12 cellular contexts compared by ENCODE assay signal in the genomic region with DNA sequence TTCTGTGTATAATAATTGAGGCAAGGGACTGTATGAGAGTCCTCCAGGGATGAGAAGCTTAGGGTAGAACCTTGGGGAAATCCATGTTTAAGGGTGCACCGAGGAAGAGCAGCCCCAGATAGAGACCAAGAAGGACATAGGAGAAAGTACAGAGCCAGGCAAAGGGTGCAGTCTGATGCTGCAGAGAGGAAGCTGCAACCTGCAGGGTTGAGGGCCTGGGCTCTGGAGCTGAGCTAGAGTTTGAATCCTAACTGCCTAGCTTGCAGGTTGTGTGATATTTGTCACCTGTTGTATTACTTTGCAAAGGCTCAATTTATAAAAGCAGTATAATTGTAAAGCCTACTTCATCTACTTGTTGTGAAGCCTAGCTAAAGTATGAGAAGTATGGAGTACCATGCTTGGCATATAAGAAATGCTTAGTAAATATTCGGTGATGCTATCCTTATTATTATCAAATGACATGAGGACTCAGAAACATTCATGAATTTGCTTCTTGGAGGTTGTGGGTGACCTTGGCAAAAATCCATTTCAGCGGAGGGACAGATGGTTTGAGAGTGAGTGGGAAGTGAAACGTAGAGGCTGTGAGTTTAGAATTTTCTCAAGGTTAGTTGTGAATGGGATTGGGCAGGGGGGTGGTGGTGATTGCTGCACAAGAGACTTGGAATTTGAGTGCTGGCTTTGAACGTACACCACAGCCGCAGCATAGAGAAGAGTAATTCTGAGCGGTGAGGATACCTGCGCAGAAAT.
DNase-seq lines count a peak whose midpoint lies in the region; ATAC-seq and TF ChIP-seq lines count a peak whose summit lies in the region.
"Had no signal": no experiment of that assay in that cellular context is flagged by ENCODE, and none has a peak within 500 bp of the region (broad histone marks: within the 10 kb centered on the region; RNA-seq: fewer than 3 reads in every experiment).

No MANE protein-coding gene starts in this region.

- H3K27me3 ChIP-seq in neutrophil: no peaks in the 10 kb centered on the region
- H3K27me3 ChIP-seq: breast epithelium had no signal

- H3K9me3 ChIP-seq in neutrophil: no peaks in the 10 kb centered on the region
- H3K9me3 ChIP-seq: breast epithelium had no signal

- H3K4me3 ChIP-seq in neutrophil (ENCODE audit: low read depth in 1 of 2, low read length in 1 of 2): no peak overlapping the region
- H3K4me3 ChIP-seq: breast epithelium had no signal

- peaks cover 10 to 34% of the 10 kb centered on the region in 2 experiments for H3K4me1 ChIP-seq in neutrophil (ENCODE audit: control insufficient read depth in 1 of 2, insufficient read depth in 1 of 2, low read depth in 1 of 2, low read length in 1 of 2)
- H3K4me1 ChIP-seq: breast epithelium had no signal

- peak overlapping the region; percentile 26 for H3K27ac ChIP-seq in neutrophil
- H3K27ac ChIP-seq: breast epithelium had no signal

- DNase-seq in NCI-H1694 treated with DMSO at 0.1 percent for 48 hours (lab: John Stamatoyannopoulos, UW): peak; percentile 11
- no peak for DNase-seq in NCI-H1694 (lab: John Stamatoyannopoulos, UW)
- peak; percentile 12 to 36 for DNase-seq in NOMO-1 (lab: John Stamatoyannopoulos, UW; ENCODE audit: unreplicated experiment in 2 of 2)
- DNase-seq in LoVo (ENCODE audit: low spot score): no peak
- no peak for DNase-seq in COLO829 (ENCODE audit: low spot score)
- no peak for DNase-seq in DMS153 treated with DMSO at 0.1 percent for 48 hours (lab: John Stamatoyannopoulos, UW; ENCODE audit: unreplicated experiment)
- DNase-seq: 8988T; NCI-H526 treated with DMSO at 0.1 percent for 48 hours; stimulated activated CD4-positive, alpha-beta T cell treated with anti-CD3 and anti-CD28 coated beads, Interleukin-1b, Interleukin-23, amount 100 ng/mL, for 48 hours had no signal

- no peaks in the 10 kb centered on the region for H3K36me3 ChIP-seq in neutrophil
- H3K36me3 ChIP-seq: breast epithelium had no signal

- TF ChIP-seq CTCF in neutrophil (IDR thresholded peaks at IDR 0.05): no peak

- ATAC-seq in HG02623 (IDR thresholded peaks at IDR 0.05; ENCODE audit: unreplicated experiment): peak; percentile 39

Comparison
In these comparisons a context has a peak if more than half of its experiments do, and no peak if none do; other contexts are left out.
1. DNase-seq: peak in NCI-H1694 treated with DMSO at 0.1 percent for 48 hours (single experiment) and NOMO-1 (2 of 2); none in NCI-H1694 (single experiment), LoVo (single experiment), COLO829 (single experiment) and DMS153 treated with DMSO at 0.1 percent for 48 hours (single experiment).